ENCODE assay signal across 18 cellular contexts in the genomic region with DNA sequence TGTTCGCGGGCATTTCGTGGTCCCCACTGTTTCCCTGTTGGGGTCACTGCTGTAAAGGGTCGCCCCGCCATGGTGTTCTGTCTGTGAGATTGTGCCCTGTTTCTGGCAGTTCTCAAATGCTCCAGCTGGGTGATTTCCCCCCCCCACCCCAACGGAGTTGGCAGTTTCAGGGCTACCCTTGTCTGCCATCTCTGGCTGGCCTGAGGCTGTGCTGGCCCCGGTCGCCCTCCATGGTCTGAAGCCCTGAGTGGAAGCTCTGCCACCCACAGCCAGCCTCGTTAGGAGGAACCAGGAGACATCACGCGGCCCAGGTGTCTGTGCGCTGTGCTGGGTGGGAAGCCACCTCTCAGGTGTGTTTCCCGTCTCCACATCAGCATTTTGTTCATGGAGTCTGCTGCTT.
"Had no signal": no experiment of that assay in that cellular context is flagged by ENCODE, and none has a peak within 500 bp of the region (broad histone marks: within the 10 kb centered on the region; RNA-seq: fewer than 3 reads in every experiment).

No MANE protein-coding gene starts in this region.

- H3K36me3 ChIP-seq: left ventricle myocardium inferior, lower lobe of right lung, sigmoid colon, thoracic aorta, transverse colon had no signal

- FAIRE-seq: colon, endothelial cell of umbilical vein had no signal

- DNase-seq: cerebellar nuclear complex; dermis blood vessel endothelial cell; foreskin keratinocyte; hypothalamus; islet precursor cell; left ventricle myocardium inferior; lower lobe of right lung; naive B cell; sigmoid colon; stimulated activated naive CD4-positive, alpha-beta T cell; stomach; substantia nigra; transverse colon had no signal

- H3K27me3 ChIP-seq: foreskin keratinocyte, transverse colon had no signal

- H3K4me3 ChIP-seq: heart right ventricle, left ventricle myocardium inferior, lower lobe of right lung, sigmoid colon, skin epidermis, stomach, thoracic aorta, transverse colon had no signal

- H3K4me1 ChIP-seq: foreskin keratinocyte, lower lobe of right lung had no signal

- H3K27ac ChIP-seq: foreskin keratinocyte, heart right ventricle, left ventricle myocardium inferior, lower lobe of right lung, sigmoid colon, skin epidermis, stomach, thoracic aorta, transverse colon had no signal

- H3K9me3 ChIP-seq: left ventricle myocardium inferior, lower lobe of right lung, sigmoid colon, stomach, thoracic aorta, transverse colon had no signal

- ATAC-seq: foreskin keratinocyte, heart right ventricle, lower lobe of right lung had no signal
